In genomic region chr19:6710273-6711077, GRCh38 we compare ENCODE assay signal across 15 cellular contexts. TPM values are rescaled to one million over a fixed set of nuclear protein-coding genes. Genes with fewer than 3 reads are reported as not detected.
DNase-seq lines count a peak whose midpoint lies in the region; ATAC-seq, FAIRE-seq and TF ChIP-seq lines count a peak whose summit lies in the region.
"Had no signal": no experiment of that assay in that cellular context is flagged by ENCODE, and none has a peak within 500 bp of the region (broad histone marks: within the 10 kb centered on the region; RNA-seq: fewer than 3 reads in every experiment).

No MANE protein-coding gene starts in this region.

- H3K27ac ChIP-seq in HCT116 (ENCODE audit: low read depth, low read length): no peak overlapping the region
- no peak overlapping the region for H3K27ac ChIP-seq in H1 (ENCODE audit: low read depth, low read length)
- no peak overlapping the region for H3K27ac ChIP-seq in esophagus muscularis mucosa (replicated peaks in 1 of 4)
- H3K27ac ChIP-seq: sigmoid colon, vagina had no signal

- peak; percentile 45 for FAIRE-seq in H1 (lab: Jason Lieb, UNC)
- FAIRE-seq: colon had no signal

- no peak overlapping the region for H4K5ac ChIP-seq in H1 (ENCODE audit: insufficient read length, low read depth, low read length)

- H3K4ac ChIP-seq in H1 (replicated peaks; ENCODE audit: insufficient read length, low read depth, low read length): no peak overlapping the region

- H3K27me3 Mint-ChIP-seq in T-helper 1 cell treated with Interleukin-12 subunit alpha and Interleukin-12 subunit beta and Interleukin-4 antibody, amounts not matched to agents 30 μg/mL and 1 μg/mL, for 36 hours (ENCODE audit: low read depth): peaks cover 47% of the 10 kb centered on the region
- peaks cover 61% of the 10 kb centered on the region for H3K27me3 Mint-ChIP-seq in neural crest cell (ENCODE audit: low read depth)

- no peaks in the 10 kb centered on the region for H3K79me1 ChIP-seq in H1 (ENCODE audit: low read depth, low read length)

- H3K9me3 ChIP-seq in HCT116 (ENCODE audit: control insufficient read depth in 1 of 2, insufficient read depth in 1 of 2, low read depth in 1 of 2, low read length in 2 of 2): no peaks in the 10 kb centered on the region
- no peaks in the 10 kb centered on the region for H3K9me3 ChIP-seq in H1 (ENCODE audit: insufficient read depth in 2 of 2, low read depth in 1 of 2, low read length in 1 of 2)
- H3K9me3 ChIP-seq in esophagus muscularis mucosa: no peaks in the 10 kb centered on the region
- H3K9me3 ChIP-seq: sigmoid colon, vagina had no signal

- 0 out of 2 replicates have a peak overlapping the region, but pooled peaks have one; percentile 39 for H2AK5ac ChIP-seq in H1 (ENCODE audit: low read depth, low read length)

- TF ChIP-seq CTCF in HCT116 (IDR thresholded peaks at IDR 0.05 in 2 of 3, conservative IDR thresholded peaks at IDR 0.05 in 1 of 3; ENCODE audit: borderline replicate concordance in 1 of 3, insufficient read depth in 1 of 3, low read depth in 2 of 3, low read length in 2 of 3) (no peak), H1 (IDR thresholded peaks at IDR 0.05; ENCODE audit: control extremely low read depth in 1 of 3, insufficient read depth in 1 of 3, low read depth in 1 of 3, low read length in 3 of 3) (peak; percentile 54 to 84 (median 62)), neural crest cell (conservative IDR thresholded peaks at IDR 0.05) (peak; percentile 12), esophagus muscularis mucosa (IDR thresholded peaks at IDR 0.05) (no peak)

- H3K4me3 Mint-ChIP-seq in T-helper 1 cell treated with Interleukin-12 subunit alpha and Interleukin-12 subunit beta and Interleukin-4 antibody, amounts not matched to agents 30 μg/mL and 1 μg/mL, for 36 hours: peak overlapping the region; percentile 60
- H3K4me3 Mint-ChIP-seq in neural crest cell: no peak overlapping the region
- H3K4me3 Mint-ChIP-seq: mesothelial cell of epicardium had no signal

- H3K4me2 ChIP-seq in HCT116 (ENCODE audit: low read length) (no peak overlapping the region), H1 (ENCODE audit: insufficient read depth in 1 of 2, low read depth in 2 of 2, low read length in 2 of 2) (peak overlapping the region; percentile 75 to 87)

- peaks cover 9% of the 10 kb centered on the region for H3K23me2 ChIP-seq in H1 (ENCODE audit: low read depth, low read length)

- in situ Hi-C loops in KBM-7 (cut with MboI; ENCODE audit: low pct_unique_long_range_greater_than_20kb, low sequenced_read_pairs): no loop called here

- no peak overlapping the region for H3K14ac ChIP-seq in H1 (ENCODE audit: insufficient read length)

- ATAC-seq in HCT116: 0 out of 2 replicates have a peak, but pooled peaks have one; percentile 47

- POLR2A ChIA-PET in HCT116 (lab: Charles Lee): no interaction called here
- POLR2A ChIA-PET in H1 (lab: Charles Lee; ENCODE audit: partially characterized antibody): no interaction called here

- DNase-seq in T-helper 1 cell (no peak), HCT116 (ENCODE audit: low read depth, low spot score) (no peak), H1 (ENCODE audit: low read depth in 1 of 2, low spot score in 2 of 2) (peak in 1 of 2 experiments; percentile 78), neural crest cell (ENCODE audit: low read depth, low spot score) (no peak), esophagus muscularis mucosa (ENCODE audit: extremely low spot score) (no peak), NCI-H69 (lab: John Stamatoyannopoulos, UW) (no peak), KBM-7 (no peak)
- DNase-seq: EL, foreskin melanocyte, NCI-H1417 treated with DMSO at 0.1 percent for 48 hours, sigmoid colon had no signal

- intact Hi-C loops in HCT116 (cut with micrococcal nuclease): no loop called here
- intact Hi-C loops in esophagus muscularis mucosa (cut with DNase I): no loop called here

- CTCF ChIA-PET in HCT116 (lab: Charles Lee): no interaction called here
- CTCF ChIA-PET in H1 (lab: Charles Lee; ENCODE audit: partially characterized antibody): interaction anchor here (0.6 to 1.1 kb wide), 4 partner anchors 25 to 752 kb away, joined by 3 read pairs; no protein-coding TSS in a partner anchor

- H2BK5ac ChIP-seq in H1 (ENCODE audit: low read depth, low read length): no peak overlapping the region

- TF ChIP-seq RAD21 in HCT116 (IDR thresholded peaks at IDR 0.05; ENCODE audit: low read depth) (no peak), H1 (IDR thresholded peaks at IDR 0.05 in 1 of 2, conservative IDR thresholded peaks at IDR 0.05 in 1 of 2; ENCODE audit: low read depth in 2 of 2, low read length in 2 of 2) (peak; percentile 22 to 36; a peak in 2 of 4 replicates)

- H2BK20ac ChIP-seq in H1 (ENCODE audit: low read length): 0 out of 2 replicates have a peak overlapping the region, but pooled peaks have one; percentile 55

- H3K27ac Mint-ChIP-seq in T-helper 1 cell treated with Interleukin-12 subunit alpha and Interleukin-12 subunit beta and Interleukin-4 antibody, amounts not matched to agents 30 μg/mL and 1 μg/mL, for 36 hours: no peak overlapping the region
- no peak overlapping the region for H3K27ac Mint-ChIP-seq in neural crest cell (ENCODE audit: unreplicated experiment)
- H3K27ac Mint-ChIP-seq: mesothelial cell of epicardium had no signal

- H3K9me2 ChIP-seq in HCT116 (ENCODE audit: insufficient read depth): no peaks in the 10 kb centered on the region

- H2BK120ac ChIP-seq in H1 (replicated peaks; ENCODE audit: low read depth, low read length): no peak overlapping the region

- H3K56ac ChIP-seq in H1 (replicated peaks; ENCODE audit: insufficient read length, low read depth, low read length): no peak overlapping the region

- RAD21 ChIA-PET in HCT116 (lab: Charles Lee; ENCODE audit: low non-redundant PET in 1 of 2, low total read pairs in 2 of 2, uncharacterized antibody in 2 of 2, unreplicated experiment in 2 of 2): no interaction called here

- H3K36me3 Mint-ChIP-seq in T-helper 1 cell treated with Interleukin-12 subunit alpha and Interleukin-12 subunit beta and Interleukin-4 antibody, amounts not matched to agents 30 μg/mL and 1 μg/mL, for 36 hours (ENCODE audit: low read depth): peaks cover 1% of the 10 kb centered on the region
- H3K36me3 Mint-ChIP-seq in neural crest cell (ENCODE audit: low read depth): no peaks in the 10 kb centered on the region
- H3K36me3 Mint-ChIP-seq: mesothelial cell of epicardium had no signal

- 0 out of 2 replicates have a peak overlapping the region, but pooled peaks have one; percentile 17 for H3K18ac ChIP-seq in H1 (ENCODE audit: extremely low read depth, low read length)

- peak overlapping the region; percentile 68; the same call in 1 of the 2 replicates for H2BK12ac ChIP-seq in H1 (ENCODE audit: low read depth, low read length)

- WGBS in H1 (ENCODE audit: extremely low coverage in 1 of 2, insufficient coverage in 1 of 2, insufficient read length in 1 of 2, insufficient replicate concordance in 2 of 2, low coverage in 1 of 2, low lambda C conversion rate in 2 of 2, missing lambda C conversion rate in 1 of 2), 2 experiments: 8 to 82% methylated on average over 1 to 27 of the region's 30 CpGs
- WGBS in esophagus muscularis mucosa: 22% methylated on average over 30 of the region's 30 CpGs

- BruUV-seq in HCT116 (replicated peaks; lab: Mats Ljungman, UMichigan): no TSS peak

- no peaks in the 10 kb centered on the region for H3K4me1 ChIP-seq in HCT116 (ENCODE audit: control insufficient read depth in 1 of 2, insufficient read depth in 2 of 2, low read length in 2 of 2)
- H3K4me1 ChIP-seq in H1 (replicated peaks in 1 of 4; ENCODE audit: control insufficient read depth in 3 of 4, insufficient read depth in 4 of 4, low read length in 3 of 4): peaks cover 0 to 12% (median 2%) of the 10 kb centered on the region in 4 experiments; a peak in 4 of 7 replicates
- peaks cover 0 to 12% (median 4%) of the 10 kb centered on the region in 4 donors for H3K4me1 ChIP-seq in esophagus muscularis mucosa
- H3K4me1 ChIP-seq: sigmoid colon, vagina had no signal

- H3K79me2 ChIP-seq in HCT116 (ENCODE audit: insufficient read depth, low read length) (no peaks in the 10 kb centered on the region), H1 (ENCODE audit: control insufficient read depth in 1 of 2, insufficient read depth in 2 of 2, low read length in 2 of 2) (no peaks in the 10 kb centered on the region)

- H3K4me3 ChIP-seq in HCT116 (replicated peaks in 1 of 2; ENCODE audit: low read depth in 1 of 2, low read length in 2 of 2) (no peak overlapping the region), H1 (ENCODE audit: extremely low read depth in 1 of 4, insufficient read depth in 2 of 4, low read depth in 3 of 4, low read length in 4 of 4) (peak overlapping the region; percentile 41 to 58 (median 51); a peak in 7 of 8 replicates), esophagus muscularis mucosa (no peak overlapping the region)
- H3K4me3 ChIP-seq: sigmoid colon, vagina had no signal

- H3K23ac ChIP-seq in H1 (ENCODE audit: insufficient read length): no peak overlapping the region

- H3K36me3 ChIP-seq in HCT116 (ENCODE audit: control insufficient read depth in 1 of 2, insufficient read depth in 2 of 2, low read length in 2 of 2): no peaks in the 10 kb centered on the region
- H3K36me3 ChIP-seq in H1 (ENCODE audit: control insufficient read depth in 2 of 4, insufficient read depth in 4 of 4, low read length in 3 of 4): no peaks in the 10 kb centered on the region
- peaks cover 0 to 8% (median 7%) of the 10 kb centered on the region in 4 donors for H3K36me3 ChIP-seq in esophagus muscularis mucosa
- H3K36me3 ChIP-seq: sigmoid colon, vagina had no signal

- H2BK15ac ChIP-seq in H1 (ENCODE audit: low read length): peak overlapping the region; percentile 63; the same call in 1 of the 2 replicates

- TF ChIP-seq POLR2A in HCT116 (IDR thresholded peaks at IDR 0.05; ENCODE audit: borderline replicate concordance, extremely low read depth, insufficient read depth, insufficient read length) (no peak), H1 (IDR thresholded peaks at IDR 0.05; ENCODE audit: control extremely low read depth in 1 of 2, low read depth in 2 of 2, low read length in 2 of 2) (no peak), esophagus muscularis mucosa (IDR thresholded peaks at IDR 0.05; ENCODE audit: low read depth) (no peak)

- H4K8ac ChIP-seq in H1 (ENCODE audit: extremely low read depth, insufficient read depth, low read length): no peak overlapping the region; the same call in 1 of the 2 replicates

- H3K4me1 Mint-ChIP-seq in T-helper 1 cell treated with Interleukin-12 subunit alpha and Interleukin-12 subunit beta and Interleukin-4 antibody, amounts not matched to agents 30 μg/mL and 1 μg/mL, for 36 hours (ENCODE audit: low read depth): peaks cover 7% of the 10 kb centered on the region
- no peaks in the 10 kb centered on the region for H3K4me1 Mint-ChIP-seq in neural crest cell
- H3K4me1 Mint-ChIP-seq: mesothelial cell of epicardium had no signal

- H3K9me3 Mint-ChIP-seq in T-helper 1 cell treated with Interleukin-12 subunit alpha and Interleukin-12 subunit beta and Interleukin-4 antibody, amounts not matched to agents 30 μg/mL and 1 μg/mL, for 36 hours: no peaks in the 10 kb centered on the region
- H3K9me3 Mint-ChIP-seq in neural crest cell: no peaks in the 10 kb centered on the region
- H3K9me3 Mint-ChIP-seq: mesothelial cell of epicardium had no signal

- H4K91ac ChIP-seq in H1 (replicated peaks; ENCODE audit: insufficient read length, low read length): no peak overlapping the region

- H2AFZ ChIP-seq in HCT116 (ENCODE audit: low read depth, low read length, poor library complexity, severe bottlenecking) (no peak overlapping the region), H1 (ENCODE audit: low read length) (peak overlapping the region; percentile 94)

- no peak overlapping the region for H3K9ac ChIP-seq in HCT116 (ENCODE audit: low read length)
- peak overlapping the region in 1 of 4 experiments; percentile 18; a peak in 1 of 7 replicates for H3K9ac ChIP-seq in H1 (replicated peaks in 1 of 4; ENCODE audit: extremely low read depth in 1 of 4, low read depth in 3 of 4, low read length in 3 of 4)

- TF ChIP-seq EP300 in H1 (IDR thresholded peaks at IDR 0.05; ENCODE audit: borderline replicate concordance in 1 of 2, low read depth in 2 of 2, low read length in 2 of 2): no peak
- no peak for TF ChIP-seq EP300 in esophagus muscularis mucosa (IDR thresholded peaks at IDR 0.05)

- H4K20me1 ChIP-seq in HCT116 (ENCODE audit: insufficient read depth) (no peaks in the 10 kb centered on the region), H1 (replicated peaks in 1 of 2; ENCODE audit: control insufficient read depth in 1 of 2, insufficient read depth in 2 of 2, low read length in 2 of 2) (no peaks in the 10 kb centered on the region)

- H3K27me3 ChIP-seq in HCT116 (ENCODE audit: insufficient read depth, low read length) (no peaks in the 10 kb centered on the region; the same call in 1 of the 2 replicates), H1 (replicated peaks in 1 of 4; ENCODE audit: control insufficient read depth in 3 of 4, extremely low read depth in 1 of 4, insufficient read depth in 3 of 4, low read length in 3 of 4) (peaks cover 0 to 22% (median 18%) of the 10 kb centered on the region in 4 experiments; a peak in 6 of 7 replicates), esophagus muscularis mucosa (peaks cover 0 to 75% (median 5%) of the 10 kb centered on the region in 4 donors)
- H3K27me3 ChIP-seq: vagina had no signal

RNA-seq across cellular contexts. Expression of gene C3, which starts 10.0 kb away (rescaled TPM):
- total RNA-seq in HCT116 (2021; ENCODE audit: unreplicated experiment) (7.0 TPM), neural crest cell (0.37 TPM in 1 of 2 replicates, not detected in the other), esophagus muscularis mucosa (1,000 to 10,000 TPM in 1 of 4 donors, 100 to 1,000 TPM in 3; 393 to 1,020 (median 677) TPM)
- polyA plus RNA-seq in HCT116 (2012): 1.6 and 2.1 TPM in 2 replicates
- total RNA-seq in H1 (2021; fragmentation: NEBNext Ultra II Directional; extraction: Animal tissue kit (Norgen Biotek cat#: 25700)): 4.2 and 6.4 TPM in 2 replicates
- 12.8 and 16.6 TPM in 2 replicates for polyA plus RNA-seq in H1 (2011; rRNA removed)
- 16.0 TPM for polyA plus RNA-seq in H1 (2011; cell fraction: cytosol; rRNA removed)
- polyA plus RNA-seq in H1 (2011; cell fraction: nucleus; rRNA removed): 34.2 TPM
- 11.3 to 16.8 TPM (median 13.0 TPM) in 4 replicates for polyA plus RNA-seq in H1 (2012, experiment 1 of 2)
- 13.6 TPM for polyA plus RNA-seq in H1 (2012, experiment 2 of 2)
- 22.5 TPM for polyA plus RNA-seq in H1 (2013, experiment 1 of 2)
- 24.4 TPM for polyA plus RNA-seq in H1 (2013, experiment 2 of 2)
- 16.2 and 28.8 TPM in 2 replicates for polyA minus RNA-seq in H1 (2011; rRNA and poly(A)+ RNA removed)
- polyA minus RNA-seq in H1 (2011; cell fraction: cytosol; rRNA and poly(A)+ RNA removed): 31.9 TPM
- 33.2 TPM for polyA minus RNA-seq in H1 (2011; cell fraction: nucleus; rRNA and poly(A)+ RNA removed)

RNA-seq across cellular contexts. Expression of gene GPR108, which starts 26.9 kb away (rescaled TPM):
- total RNA-seq in HCT116 (2021; ENCODE audit: unreplicated experiment) (75.0 TPM), neural crest cell (43.2 and 52.9 TPM in 2 replicates), esophagus muscularis mucosa (10 to 100 TPM; 38.2 to 61.7 (median 48.2) TPM)
- polyA plus RNA-seq in HCT116 (2012): 89.6 and 104 TPM in 2 replicates
- 34.9 and 35.3 TPM in 2 replicates for total RNA-seq in H1 (2021; fragmentation: NEBNext Ultra II Directional; extraction: Animal tissue kit (Norgen Biotek cat#: 25700))
- polyA plus RNA-seq in H1 (2011; rRNA removed): 46.0 and 63.9 TPM in 2 replicates
- 52.1 TPM for polyA plus RNA-seq in H1 (2011; cell fraction: cytosol; rRNA removed)
- 160 TPM for polyA plus RNA-seq in H1 (2011; cell fraction: nucleus; rRNA removed)
- polyA plus RNA-seq in H1 (2012, experiment 1 of 2): 35.3 to 46.7 TPM (median 38.7 TPM) in 4 replicates
- 36.3 TPM for polyA plus RNA-seq in H1 (2012, experiment 2 of 2)
- polyA plus RNA-seq in H1 (2013, experiment 1 of 2): 47.8 TPM
- polyA plus RNA-seq in H1 (2013, experiment 2 of 2): 49.9 TPM
- polyA minus RNA-seq in H1 (2011; rRNA and poly(A)+ RNA removed): 30.4 and 47.5 TPM in 2 replicates
- 15.0 TPM for polyA minus RNA-seq in H1 (2011; cell fraction: cytosol; rRNA and poly(A)+ RNA removed)
- polyA minus RNA-seq in H1 (2011; cell fraction: nucleus; rRNA and poly(A)+ RNA removed): 23.3 TPM

RNA-seq across cellular contexts. Expression of gene TRIP10, which starts 29.0 kb away (rescaled TPM):
- total RNA-seq in HCT116 (2021; ENCODE audit: unreplicated experiment): 111 TPM
- 109 and 120 TPM in 2 replicates for polyA plus RNA-seq in HCT116 (2012)
- total RNA-seq in H1 (2021; fragmentation: NEBNext Ultra II Directional; extraction: Animal tissue kit (Norgen Biotek cat#: 25700)): 69.3 and 69.5 TPM in 2 replicates
- polyA plus RNA-seq in H1 (2011; rRNA removed): 27.8 and 38.0 TPM in 2 replicates
- 46.0 TPM for polyA plus RNA-seq in H1 (2011; cell fraction: cytosol; rRNA removed)
- polyA plus RNA-seq in H1 (2011; cell fraction: nucleus; rRNA removed): 69.9 TPM
- 66.1 to 83.1 TPM (median 77.4 TPM) in 4 replicates for polyA plus RNA-seq in H1 (2012, experiment 1 of 2)
- 58.7 TPM for polyA plus RNA-seq in H1 (2012, experiment 2 of 2)
- polyA plus RNA-seq in H1 (2013, experiment 1 of 2): 63.3 TPM
- 64.1 TPM for polyA plus RNA-seq in H1 (2013, experiment 2 of 2)
- 23.1 and 26.9 TPM in 2 replicates for polyA minus RNA-seq in H1 (2011; rRNA and poly(A)+ RNA removed)
- 28.1 TPM for polyA minus RNA-seq in H1 (2011; cell fraction: cytosol; rRNA and poly(A)+ RNA removed)
- polyA minus RNA-seq in H1 (2011; cell fraction: nucleus; rRNA and poly(A)+ RNA removed): 24.9 TPM
- 19.0 and 20.6 TPM in 2 replicates for total RNA-seq in neural crest cell
- 100 to 1,000 TPM in 3 of 4 donors, 10 to 100 TPM in 1; 85.8 to 148 (median 118) TPM for total RNA-seq in esophagus muscularis mucosa

RNA-seq across cellular contexts. Expression of gene TNFSF14, which starts 40.5 kb away (rescaled TPM):
- 0.22 TPM for total RNA-seq in HCT116 (2021; ENCODE audit: unreplicated experiment)
- 0.03 TPM in 1 of 2 replicates, not detected in the other for polyA plus RNA-seq in HCT116 (2012)
- total RNA-seq in H1 (2021; fragmentation: NEBNext Ultra II Directional; extraction: Animal tissue kit (Norgen Biotek cat#: 25700)): not detected in 2 replicates
- polyA plus RNA-seq in H1 (2011; rRNA removed): 0.03 TPM in 1 of 2 replicates, not detected in the other
- 0.03 TPM for polyA plus RNA-seq in H1 (2011; cell fraction: cytosol; rRNA removed)
- polyA plus RNA-seq in H1 (2011; cell fraction: nucleus; rRNA removed): not detected
- polyA plus RNA-seq in H1 (2012, experiment 1 of 2): 0.06 TPM in 1 of 4 replicates, not detected in the others
- not detected for polyA plus RNA-seq in H1 (2012, experiment 2 of 2)
- 0.02 TPM for polyA plus RNA-seq in H1 (2013, experiment 1 of 2)
- not detected for polyA plus RNA-seq in H1 (2013, experiment 2 of 2)
- polyA minus RNA-seq in H1 (2011; rRNA and poly(A)+ RNA removed): not detected in 2 replicates
- not detected for polyA minus RNA-seq in H1 (2011; cell fraction: cytosol; rRNA and poly(A)+ RNA removed)
- polyA minus RNA-seq in H1 (2011; cell fraction: nucleus; rRNA and poly(A)+ RNA removed): not detected
- total RNA-seq in neural crest cell: not detected in 2 replicates
- total RNA-seq in esophagus muscularis mucosa: 1 to 10 TPM in 1 of 4 donors, under 1 TPM in 3; 0.42 to 3.0 (median 0.70) TPM

RNA-seq across cellular contexts. Expression of gene SH2D3A, which starts 56.8 kb away (rescaled TPM):
- total RNA-seq in HCT116 (2021; ENCODE audit: unreplicated experiment) (75.7 TPM), neural crest cell (not detected in 2 replicates), esophagus muscularis mucosa (under 1 TPM in 2 of 4 donors, not detected in 2; 0.33 to 0.34 TPM)
- 57.7 and 67.0 TPM in 2 replicates for polyA plus RNA-seq in HCT116 (2012)
- total RNA-seq in H1 (2021; fragmentation: NEBNext Ultra II Directional; extraction: Animal tissue kit (Norgen Biotek cat#: 25700)): 20.0 and 22.1 TPM in 2 replicates
- 14.5 and 22.8 TPM in 2 replicates for polyA plus RNA-seq in H1 (2011; rRNA removed)
- 18.8 TPM for polyA plus RNA-seq in H1 (2011; cell fraction: cytosol; rRNA removed)
- polyA plus RNA-seq in H1 (2011; cell fraction: nucleus; rRNA removed): 34.1 TPM
- 12.6 to 18.8 TPM (median 17.6 TPM) in 4 replicates for polyA plus RNA-seq in H1 (2012, experiment 1 of 2)
- polyA plus RNA-seq in H1 (2012, experiment 2 of 2): 15.0 TPM
- polyA plus RNA-seq in H1 (2013, experiment 1 of 2): 32.0 TPM
- 29.0 TPM for polyA plus RNA-seq in H1 (2013, experiment 2 of 2)
- 6.1 and 7.2 TPM in 2 replicates for polyA minus RNA-seq in H1 (2011; rRNA and poly(A)+ RNA removed)
- polyA minus RNA-seq in H1 (2011; cell fraction: cytosol; rRNA and poly(A)+ RNA removed): 9.0 TPM
- 11.2 TPM for polyA minus RNA-seq in H1 (2011; cell fraction: nucleus; rRNA and poly(A)+ RNA removed)

Comparison
In these comparisons a context has a peak if more than half of its experiments do, and no peak if none do; other contexts are left out.
1. H3K4me3 ChIP-seq: peak in H1 (4 of 4); none in HCT116 (0 of 2) and esophagus muscularis mucosa (0 of 4).
2. CTCF ChIP-seq: peak in H1 (3 of 3) and neural crest cell (single experiment); none in HCT116 (0 of 3) and esophagus muscularis mucosa (0 of 3).
3. RNA of gene C3, which starts 10.0 kb away (total RNA-seq): 393 to 1,020 TPM in esophagus muscularis mucosa; 7.0 TPM in HCT116 (single experiment), 4.2 to 6.4 TPM in H1 and 0.37 TPM in neural crest cell; every median in the first group is over 10 times any median in the second.